12 cellular contexts compared by ENCODE assay signal in genomic region chr11:12222099-12222751, GRCh38.
DNase-seq lines count a peak whose midpoint lies in the region; ATAC-seq and TF ChIP-seq lines count a peak whose summit lies in the region.
"Had no signal": no experiment of that assay in that cellular context is flagged by ENCODE, and none has a peak within 500 bp of the region (broad histone marks: within the 10 kb centered on the region; RNA-seq: fewer than 3 reads in every experiment).

No MANE protein-coding gene starts in this region.

- ATAC-seq in esophagus mucosa (peak; percentile 44), GM18867 (IDR thresholded peaks at IDR 0.05; ENCODE audit: unreplicated experiment) (no peak), HG02610 (IDR thresholded peaks at IDR 0.05; ENCODE audit: unreplicated experiment) (no peak)

- H3K4me1 Mint-ChIP-seq in CD14-positive monocyte: peaks cover 40% of the 10 kb centered on the region
- H3K4me1 Mint-ChIP-seq: neural crest cell had no signal

- no peaks in the 10 kb centered on the region for H3K27me3 Mint-ChIP-seq in CD14-positive monocyte (ENCODE audit: low read depth in 3 of 3)
- H3K27me3 Mint-ChIP-seq: activated naive CD4-positive, alpha-beta T cell treated with anti-CD3 and anti-CD28 coated beads, Interleukin-2, amount 10 ng/mL, durations not matched to agents 7 days and 5 days had no signal

- peak overlapping the region in 6 of 7 donors; percentile 15 to 81 (median 52) for H3K27ac Mint-ChIP-seq in CD14-positive monocyte

- TF ChIP-seq CTCF in CD14-positive monocyte (IDR thresholded peaks at IDR 0.05): no peak

- no peak for DNase-seq in CD14-positive monocyte (ENCODE audit: low spot score)
- DNase-seq in SK-N-DZ (ENCODE audit: low spot score): peak; percentile 27
- peak; percentile 98 for DNase-seq in myocyte (ENCODE audit: low read depth)
- no peak for DNase-seq in T1000 (lab: John Stamatoyannopoulos, UW)
- no peak for DNase-seq in HPDE6-E6E7 (ENCODE audit: extremely low spot score)
- DNase-seq: activated naive CD4-positive, alpha-beta T cell treated with anti-CD3 and anti-CD28 coated beads, Interleukin-2, amount 10 ng/mL, durations not matched to agents 7 days and 5 days; Calu3; NCI-H187 had no signal

- H3K9me3 Mint-ChIP-seq in CD14-positive monocyte: peaks cover 0 to 7% (median 0%) of the 10 kb centered on the region in 7 donors
- H3K9me3 Mint-ChIP-seq: activated naive CD4-positive, alpha-beta T cell treated with anti-CD3 and anti-CD28 coated beads, Interleukin-2, amount 10 ng/mL, durations not matched to agents 7 days and 5 days; neural crest cell had no signal

- peaks cover 88 to 100% of the 10 kb centered on the region in 2 donors for H3K36me3 Mint-ChIP-seq in CD14-positive monocyte

- no peak overlapping the region for H3K4me3 Mint-ChIP-seq in CD14-positive monocyte
- H3K4me3 Mint-ChIP-seq: activated naive CD4-positive, alpha-beta T cell treated with anti-CD3 and anti-CD28 coated beads, Interleukin-2, amount 10 ng/mL, durations not matched to agents 7 days and 5 days; neural crest cell had no signal

- intact Hi-C loops in CD14-positive monocyte (cut with micrococcal nuclease): loop anchor here in 1 of 2 donors (10.0 kb wide), 1 partner anchor 47 kb away; no protein-coding TSS in a partner anchor

Comparison
In these comparisons a context has a peak if more than half of its experiments do, and no peak if none do; other contexts are left out.
1. DNase-seq: peak in SK-N-DZ (single experiment) and myocyte (single experiment); none in CD14-positive monocyte (single experiment), T1000 (single experiment) and HPDE6-E6E7 (single experiment).